In the genomic region with DNA sequence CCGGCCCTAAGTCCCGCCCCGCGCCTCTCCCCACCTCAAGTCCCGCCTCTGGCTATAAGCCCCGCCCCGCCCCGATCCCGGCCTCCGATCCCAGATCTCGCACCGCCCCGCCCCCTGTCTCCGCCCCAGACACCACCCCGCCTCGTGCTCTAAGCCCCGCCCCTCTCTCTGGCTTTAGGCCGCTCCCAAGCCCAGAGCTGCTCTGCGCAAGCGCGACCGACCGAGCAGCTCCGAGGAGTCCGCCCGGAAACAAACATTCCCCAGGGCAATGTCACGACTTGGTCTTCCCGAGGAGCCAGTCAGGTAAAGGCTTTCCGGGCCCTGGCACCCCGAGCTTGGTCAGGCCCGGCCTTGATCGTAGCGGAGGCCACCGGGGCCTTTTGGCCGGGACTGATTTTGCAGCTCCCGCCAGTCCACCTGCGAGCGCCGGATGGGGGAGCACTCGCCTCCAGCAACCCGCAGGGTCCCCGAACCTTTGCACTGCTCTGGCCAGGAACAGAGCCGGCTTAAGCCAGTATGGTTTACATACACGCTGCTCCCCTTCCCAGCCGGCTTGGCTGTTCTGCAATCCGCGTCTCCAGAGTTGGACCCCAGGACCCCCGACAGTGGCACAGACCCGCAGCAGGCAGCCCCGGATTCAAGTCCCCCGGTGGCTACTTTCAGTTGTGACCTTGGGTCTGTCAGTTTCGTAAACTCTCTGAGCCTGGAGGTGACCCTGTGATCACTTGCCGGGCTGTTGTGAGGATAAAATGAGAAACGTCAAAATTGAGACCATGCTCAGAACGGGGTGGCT, we compare ENCODE assay signal across 1 cellular context.
TF ChIP-seq lines count a peak whose summit lies in the region.

A gene (plus strand): TSS at position 200 of the 793 bp plus-strand sequence. CDS start 69 bp downstream, at position 269.

TF ChIP-seq in K562, 482 proteins besides CTCF, POLR2A, EP300 and RAD21 (continued from another document and continues in another):
- TF ChIP-seq, protein P1, sequence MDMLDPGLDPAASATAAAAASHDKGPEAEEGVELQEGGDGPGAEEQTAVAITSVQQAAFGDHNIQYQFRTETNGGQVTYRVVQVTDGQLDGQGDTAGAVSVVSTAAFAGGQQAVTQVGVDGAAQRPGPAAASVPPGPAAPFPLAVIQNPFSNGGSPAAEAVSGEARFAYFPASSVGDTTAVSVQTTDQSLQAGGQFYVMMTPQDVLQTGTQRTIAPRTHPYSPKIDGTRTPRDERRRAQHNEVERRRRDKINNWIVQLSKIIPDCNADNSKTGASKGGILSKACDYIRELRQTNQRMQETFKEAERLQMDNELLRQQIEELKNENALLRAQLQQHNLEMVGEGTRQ (CRISPR knock-in tag; IDR thresholded peaks at IDR 0.05): no peak
- no peak for TF ChIP-seq ZNF165 (CRISPR knock-in tag; IDR thresholded peaks at IDR 0.05; ENCODE audit: borderline replicate concordance)
- no peak for TF ChIP-seq NCOA2 (IDR thresholded peaks at IDR 0.05; ENCODE audit: partially characterized antibody in 2 of 2)
- 0 out of 2 replicates have a peak, but pooled peaks have one; percentile 23 for TF ChIP-seq ZBTB7A (IDR thresholded peaks at IDR 0.05; ENCODE audit: borderline replicate concordance, control insufficient read depth, low read depth, low read length)
- TF ChIP-seq NRF1 (conservative IDR thresholded peaks at IDR 0.05 in 1 of 2, IDR thresholded peaks at IDR 0.05 in 1 of 2): peak; percentile 94 to 95
- peak in 1 of 3 experiments; percentile 17 for TF ChIP-seq YY1 (IDR thresholded peaks at IDR 0.05; ENCODE audit: borderline replicate concordance in 1 of 3, control insufficient read depth in 1 of 3, extremely low read depth in 1 of 3, insufficient read depth in 3 of 3, insufficient read length in 1 of 3, insufficient replicate concordance in 2 of 3, low read depth in 1 of 3, low read length in 2 of 3)
- no peak for TF ChIP-seq GATAD2A (IDR thresholded peaks at IDR 0.05)
- TF ChIP-seq, protein P2, sequence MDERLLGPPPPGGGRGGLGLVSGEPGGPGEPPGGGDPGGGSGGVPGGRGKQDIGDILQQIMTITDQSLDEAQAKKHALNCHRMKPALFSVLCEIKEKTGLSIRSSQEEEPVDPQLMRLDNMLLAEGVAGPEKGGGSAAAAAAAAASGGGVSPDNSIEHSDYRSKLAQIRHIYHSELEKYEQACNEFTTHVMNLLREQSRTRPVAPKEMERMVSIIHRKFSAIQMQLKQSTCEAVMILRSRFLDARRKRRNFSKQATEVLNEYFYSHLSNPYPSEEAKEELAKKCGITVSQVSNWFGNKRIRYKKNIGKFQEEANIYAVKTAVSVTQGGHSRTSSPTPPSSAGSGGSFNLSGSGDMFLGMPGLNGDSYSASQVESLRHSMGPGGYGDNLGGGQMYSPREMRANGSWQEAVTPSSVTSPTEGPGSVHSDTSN (CRISPR knock-in tag; IDR thresholded peaks at IDR 0.05; ENCODE audit: low read depth): no peak
- TF ChIP-seq, protein P2 (tag; conservative IDR thresholded peaks at IDR 0.05; ENCODE audit: low read depth): no peak
- no peak for TF ChIP-seq RBM25 (IDR thresholded peaks at IDR 0.05; ENCODE audit: low read depth, low read length, severe bottlenecking)
- TF ChIP-seq NELFE (IDR thresholded peaks at IDR 0.05; ENCODE audit: insufficient read depth, insufficient read length): no peak
- TF ChIP-seq TAF1 (IDR thresholded peaks at IDR 0.05; ENCODE audit: control insufficient read depth, extremely low read depth, insufficient read depth, low read length, severe bottlenecking): peak; percentile 74
- TF ChIP-seq, protein P3, sequence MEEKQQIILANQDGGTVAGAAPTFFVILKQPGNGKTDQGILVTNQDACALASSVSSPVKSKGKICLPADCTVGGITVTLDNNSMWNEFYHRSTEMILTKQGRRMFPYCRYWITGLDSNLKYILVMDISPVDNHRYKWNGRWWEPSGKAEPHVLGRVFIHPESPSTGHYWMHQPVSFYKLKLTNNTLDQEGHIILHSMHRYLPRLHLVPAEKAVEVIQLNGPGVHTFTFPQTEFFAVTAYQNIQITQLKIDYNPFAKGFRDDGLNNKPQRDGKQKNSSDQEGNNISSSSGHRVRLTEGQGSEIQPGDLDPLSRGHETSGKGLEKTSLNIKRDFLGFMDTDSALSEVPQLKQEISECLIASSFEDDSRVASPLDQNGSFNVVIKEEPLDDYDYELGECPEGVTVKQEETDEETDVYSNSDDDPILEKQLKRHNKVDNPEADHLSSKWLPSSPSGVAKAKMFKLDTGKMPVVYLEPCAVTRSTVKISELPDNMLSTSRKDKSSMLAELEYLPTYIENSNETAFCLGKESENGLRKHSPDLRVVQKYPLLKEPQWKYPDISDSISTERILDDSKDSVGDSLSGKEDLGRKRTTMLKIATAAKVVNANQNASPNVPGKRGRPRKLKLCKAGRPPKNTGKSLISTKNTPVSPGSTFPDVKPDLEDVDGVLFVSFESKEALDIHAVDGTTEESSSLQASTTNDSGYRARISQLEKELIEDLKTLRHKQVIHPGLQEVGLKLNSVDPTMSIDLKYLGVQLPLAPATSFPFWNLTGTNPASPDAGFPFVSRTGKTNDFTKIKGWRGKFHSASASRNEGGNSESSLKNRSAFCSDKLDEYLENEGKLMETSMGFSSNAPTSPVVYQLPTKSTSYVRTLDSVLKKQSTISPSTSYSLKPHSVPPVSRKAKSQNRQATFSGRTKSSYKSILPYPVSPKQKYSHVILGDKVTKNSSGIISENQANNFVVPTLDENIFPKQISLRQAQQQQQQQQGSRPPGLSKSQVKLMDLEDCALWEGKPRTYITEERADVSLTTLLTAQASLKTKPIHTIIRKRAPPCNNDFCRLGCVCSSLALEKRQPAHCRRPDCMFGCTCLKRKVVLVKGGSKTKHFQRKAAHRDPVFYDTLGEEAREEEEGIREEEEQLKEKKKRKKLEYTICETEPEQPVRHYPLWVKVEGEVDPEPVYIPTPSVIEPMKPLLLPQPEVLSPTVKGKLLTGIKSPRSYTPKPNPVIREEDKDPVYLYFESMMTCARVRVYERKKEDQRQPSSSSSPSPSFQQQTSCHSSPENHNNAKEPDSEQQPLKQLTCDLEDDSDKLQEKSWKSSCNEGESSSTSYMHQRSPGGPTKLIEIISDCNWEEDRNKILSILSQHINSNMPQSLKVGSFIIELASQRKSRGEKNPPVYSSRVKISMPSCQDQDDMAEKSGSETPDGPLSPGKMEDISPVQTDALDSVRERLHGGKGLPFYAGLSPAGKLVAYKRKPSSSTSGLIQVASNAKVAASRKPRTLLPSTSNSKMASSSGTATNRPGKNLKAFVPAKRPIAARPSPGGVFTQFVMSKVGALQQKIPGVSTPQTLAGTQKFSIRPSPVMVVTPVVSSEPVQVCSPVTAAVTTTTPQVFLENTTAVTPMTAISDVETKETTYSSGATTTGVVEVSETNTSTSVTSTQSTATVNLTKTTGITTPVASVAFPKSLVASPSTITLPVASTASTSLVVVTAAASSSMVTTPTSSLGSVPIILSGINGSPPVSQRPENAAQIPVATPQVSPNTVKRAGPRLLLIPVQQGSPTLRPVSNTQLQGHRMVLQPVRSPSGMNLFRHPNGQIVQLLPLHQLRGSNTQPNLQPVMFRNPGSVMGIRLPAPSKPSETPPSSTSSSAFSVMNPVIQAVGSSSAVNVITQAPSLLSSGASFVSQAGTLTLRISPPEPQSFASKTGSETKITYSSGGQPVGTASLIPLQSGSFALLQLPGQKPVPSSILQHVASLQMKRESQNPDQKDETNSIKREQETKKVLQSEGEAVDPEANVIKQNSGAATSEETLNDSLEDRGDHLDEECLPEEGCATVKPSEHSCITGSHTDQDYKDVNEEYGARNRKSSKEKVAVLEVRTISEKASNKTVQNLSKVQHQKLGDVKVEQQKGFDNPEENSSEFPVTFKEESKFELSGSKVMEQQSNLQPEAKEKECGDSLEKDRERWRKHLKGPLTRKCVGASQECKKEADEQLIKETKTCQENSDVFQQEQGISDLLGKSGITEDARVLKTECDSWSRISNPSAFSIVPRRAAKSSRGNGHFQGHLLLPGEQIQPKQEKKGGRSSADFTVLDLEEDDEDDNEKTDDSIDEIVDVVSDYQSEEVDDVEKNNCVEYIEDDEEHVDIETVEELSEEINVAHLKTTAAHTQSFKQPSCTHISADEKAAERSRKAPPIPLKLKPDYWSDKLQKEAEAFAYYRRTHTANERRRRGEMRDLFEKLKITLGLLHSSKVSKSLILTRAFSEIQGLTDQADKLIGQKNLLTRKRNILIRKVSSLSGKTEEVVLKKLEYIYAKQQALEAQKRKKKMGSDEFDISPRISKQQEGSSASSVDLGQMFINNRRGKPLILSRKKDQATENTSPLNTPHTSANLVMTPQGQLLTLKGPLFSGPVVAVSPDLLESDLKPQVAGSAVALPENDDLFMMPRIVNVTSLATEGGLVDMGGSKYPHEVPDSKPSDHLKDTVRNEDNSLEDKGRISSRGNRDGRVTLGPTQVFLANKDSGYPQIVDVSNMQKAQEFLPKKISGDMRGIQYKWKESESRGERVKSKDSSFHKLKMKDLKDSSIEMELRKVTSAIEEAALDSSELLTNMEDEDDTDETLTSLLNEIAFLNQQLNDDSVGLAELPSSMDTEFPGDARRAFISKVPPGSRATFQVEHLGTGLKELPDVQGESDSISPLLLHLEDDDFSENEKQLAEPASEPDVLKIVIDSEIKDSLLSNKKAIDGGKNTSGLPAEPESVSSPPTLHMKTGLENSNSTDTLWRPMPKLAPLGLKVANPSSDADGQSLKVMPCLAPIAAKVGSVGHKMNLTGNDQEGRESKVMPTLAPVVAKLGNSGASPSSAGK (IDR thresholded peaks at IDR 0.05): peak; percentile 43; the same call in 1 of the 2 replicates
- no peak for TF ChIP-seq ZNF274 (IDR thresholded peaks at IDR 0.05; ENCODE audit: borderline replicate concordance, low read depth, low read length)
- TF ChIP-seq CBX2 (IDR thresholded peaks at IDR 0.05; ENCODE audit: insufficient read depth, low read length, poor library complexity, severe bottlenecking): no peak
- TF ChIP-seq RNF2 (IDR thresholded peaks at IDR 0.05): peak; percentile 10; the same call in 1 of the 2 replicates
- peak; percentile 88 for TF ChIP-seq SUPT5H (IDR thresholded peaks at IDR 0.05)
- TF ChIP-seq, protein P4, sequence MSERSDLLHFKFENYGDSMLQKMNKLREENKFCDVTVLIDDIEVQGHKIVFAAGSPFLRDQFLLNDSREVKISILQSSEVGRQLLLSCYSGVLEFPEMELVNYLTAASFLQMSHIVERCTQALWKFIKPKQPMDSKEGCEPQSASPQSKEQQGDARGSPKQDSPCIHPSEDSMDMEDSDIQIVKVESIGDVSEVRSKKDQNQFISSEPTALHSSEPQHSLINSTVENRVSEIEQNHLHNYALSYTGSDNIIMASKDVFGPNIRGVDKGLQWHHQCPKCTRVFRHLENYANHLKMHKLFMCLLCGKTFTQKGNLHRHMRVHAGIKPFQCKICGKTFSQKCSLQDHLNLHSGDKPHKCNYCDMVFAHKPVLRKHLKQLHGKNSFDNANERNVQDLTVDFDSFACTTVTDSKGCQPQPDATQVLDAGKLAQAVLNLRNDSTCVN (CRISPR knock-in tag; IDR thresholded peaks at IDR 0.05): no peak
- TF ChIP-seq TEAD1 (CRISPR knock-in tag; IDR thresholded peaks at IDR 0.05): peak; percentile 21 to 77; a peak in 1 of 4 replicates
- TF ChIP-seq, protein P5, sequence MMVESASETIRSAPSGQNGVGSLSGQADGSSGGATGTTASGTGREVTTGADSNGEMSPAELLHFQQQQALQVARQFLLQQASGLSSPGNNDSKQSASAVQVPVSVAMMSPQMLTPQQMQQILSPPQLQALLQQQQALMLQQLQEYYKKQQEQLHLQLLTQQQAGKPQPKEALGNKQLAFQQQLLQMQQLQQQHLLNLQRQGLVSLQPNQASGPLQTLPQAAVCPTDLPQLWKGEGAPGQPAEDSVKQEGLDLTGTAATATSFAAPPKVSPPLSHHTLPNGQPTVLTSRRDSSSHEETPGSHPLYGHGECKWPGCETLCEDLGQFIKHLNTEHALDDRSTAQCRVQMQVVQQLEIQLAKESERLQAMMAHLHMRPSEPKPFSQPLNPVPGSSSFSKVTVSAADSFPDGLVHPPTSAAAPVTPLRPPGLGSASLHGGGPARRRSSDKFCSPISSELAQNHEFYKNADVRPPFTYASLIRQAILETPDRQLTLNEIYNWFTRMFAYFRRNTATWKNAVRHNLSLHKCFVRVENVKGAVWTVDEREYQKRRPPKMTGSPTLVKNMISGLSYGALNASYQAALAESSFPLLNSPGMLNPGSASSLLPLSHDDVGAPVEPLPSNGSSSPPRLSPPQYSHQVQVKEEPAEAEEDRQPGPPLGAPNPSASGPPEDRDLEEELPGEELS (CRISPR knock-in tag; IDR thresholded peaks at IDR 0.05; ENCODE audit: borderline replicate concordance): no peak
- TF ChIP-seq, protein P6, sequence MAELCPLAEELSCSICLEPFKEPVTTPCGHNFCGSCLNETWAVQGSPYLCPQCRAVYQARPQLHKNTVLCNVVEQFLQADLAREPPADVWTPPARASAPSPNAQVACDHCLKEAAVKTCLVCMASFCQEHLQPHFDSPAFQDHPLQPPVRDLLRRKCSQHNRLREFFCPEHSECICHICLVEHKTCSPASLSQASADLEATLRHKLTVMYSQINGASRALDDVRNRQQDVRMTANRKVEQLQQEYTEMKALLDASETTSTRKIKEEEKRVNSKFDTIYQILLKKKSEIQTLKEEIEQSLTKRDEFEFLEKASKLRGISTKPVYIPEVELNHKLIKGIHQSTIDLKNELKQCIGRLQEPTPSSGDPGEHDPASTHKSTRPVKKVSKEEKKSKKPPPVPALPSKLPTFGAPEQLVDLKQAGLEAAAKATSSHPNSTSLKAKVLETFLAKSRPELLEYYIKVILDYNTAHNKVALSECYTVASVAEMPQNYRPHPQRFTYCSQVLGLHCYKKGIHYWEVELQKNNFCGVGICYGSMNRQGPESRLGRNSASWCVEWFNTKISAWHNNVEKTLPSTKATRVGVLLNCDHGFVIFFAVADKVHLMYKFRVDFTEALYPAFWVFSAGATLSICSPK (IDR thresholded peaks at IDR 0.05; ENCODE audit: borderline replicate concordance): no peak
- TF ChIP-seq ERF (CRISPR knock-in tag; IDR thresholded peaks at IDR 0.05): no peak
- TF ChIP-seq SNRNP70 (optimal IDR thresholded peaks at IDR 0.05; ENCODE audit: low read depth, low read length): no peak
- TF ChIP-seq ZNF699 (CRISPR knock-in tag; IDR thresholded peaks at IDR 0.05; ENCODE audit: insufficient replicate concordance): no peak
- no peak for TF ChIP-seq ASH1L (IDR thresholded peaks at IDR 0.05; ENCODE audit: borderline replicate concordance, low read depth, partially characterized antibody)
- peak; percentile 78; the same call in 1 of the 2 replicates for TF ChIP-seq ATF7 (IDR thresholded peaks at IDR 0.05)
